Comparison of ENCODE assay signal across 1 cellular context in the genomic region with DNA sequence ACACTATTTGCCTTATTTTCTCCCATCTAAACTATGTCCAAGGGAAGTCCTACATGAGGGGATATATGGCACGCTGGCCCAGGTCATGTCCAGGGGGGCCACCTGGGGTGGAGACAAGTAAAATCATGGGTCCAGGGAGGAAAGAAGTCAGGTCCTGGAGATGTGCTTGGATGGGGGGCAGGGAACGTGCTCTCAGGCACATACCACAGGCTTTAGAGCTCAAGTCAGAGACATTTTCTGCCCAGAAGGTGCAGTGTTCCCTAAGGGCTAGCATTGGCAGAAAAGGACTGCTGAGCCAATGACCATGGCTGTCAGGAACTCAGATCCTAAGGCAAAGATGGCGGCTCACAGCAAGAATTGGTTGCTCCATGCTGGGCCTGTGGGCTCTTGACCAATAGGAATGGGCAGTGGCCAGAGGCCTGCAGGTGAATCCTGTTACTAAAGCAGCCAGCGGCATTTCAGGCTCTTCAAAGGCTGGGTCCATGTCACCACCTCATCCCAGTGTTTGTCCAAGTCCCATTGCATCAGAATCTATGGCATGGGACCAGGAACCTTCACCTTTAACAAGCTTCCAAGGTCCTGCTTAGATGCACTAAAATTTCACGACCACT.
TF ChIP-seq lines count a peak whose summit lies in the region.

No MANE protein-coding gene starts in this region.

TF ChIP-seq in HepG2, 621 proteins besides CTCF, POLR2A, EP300 and RAD21 (continued from another document and continues in another):
- TF ChIP-seq, protein P1, sequence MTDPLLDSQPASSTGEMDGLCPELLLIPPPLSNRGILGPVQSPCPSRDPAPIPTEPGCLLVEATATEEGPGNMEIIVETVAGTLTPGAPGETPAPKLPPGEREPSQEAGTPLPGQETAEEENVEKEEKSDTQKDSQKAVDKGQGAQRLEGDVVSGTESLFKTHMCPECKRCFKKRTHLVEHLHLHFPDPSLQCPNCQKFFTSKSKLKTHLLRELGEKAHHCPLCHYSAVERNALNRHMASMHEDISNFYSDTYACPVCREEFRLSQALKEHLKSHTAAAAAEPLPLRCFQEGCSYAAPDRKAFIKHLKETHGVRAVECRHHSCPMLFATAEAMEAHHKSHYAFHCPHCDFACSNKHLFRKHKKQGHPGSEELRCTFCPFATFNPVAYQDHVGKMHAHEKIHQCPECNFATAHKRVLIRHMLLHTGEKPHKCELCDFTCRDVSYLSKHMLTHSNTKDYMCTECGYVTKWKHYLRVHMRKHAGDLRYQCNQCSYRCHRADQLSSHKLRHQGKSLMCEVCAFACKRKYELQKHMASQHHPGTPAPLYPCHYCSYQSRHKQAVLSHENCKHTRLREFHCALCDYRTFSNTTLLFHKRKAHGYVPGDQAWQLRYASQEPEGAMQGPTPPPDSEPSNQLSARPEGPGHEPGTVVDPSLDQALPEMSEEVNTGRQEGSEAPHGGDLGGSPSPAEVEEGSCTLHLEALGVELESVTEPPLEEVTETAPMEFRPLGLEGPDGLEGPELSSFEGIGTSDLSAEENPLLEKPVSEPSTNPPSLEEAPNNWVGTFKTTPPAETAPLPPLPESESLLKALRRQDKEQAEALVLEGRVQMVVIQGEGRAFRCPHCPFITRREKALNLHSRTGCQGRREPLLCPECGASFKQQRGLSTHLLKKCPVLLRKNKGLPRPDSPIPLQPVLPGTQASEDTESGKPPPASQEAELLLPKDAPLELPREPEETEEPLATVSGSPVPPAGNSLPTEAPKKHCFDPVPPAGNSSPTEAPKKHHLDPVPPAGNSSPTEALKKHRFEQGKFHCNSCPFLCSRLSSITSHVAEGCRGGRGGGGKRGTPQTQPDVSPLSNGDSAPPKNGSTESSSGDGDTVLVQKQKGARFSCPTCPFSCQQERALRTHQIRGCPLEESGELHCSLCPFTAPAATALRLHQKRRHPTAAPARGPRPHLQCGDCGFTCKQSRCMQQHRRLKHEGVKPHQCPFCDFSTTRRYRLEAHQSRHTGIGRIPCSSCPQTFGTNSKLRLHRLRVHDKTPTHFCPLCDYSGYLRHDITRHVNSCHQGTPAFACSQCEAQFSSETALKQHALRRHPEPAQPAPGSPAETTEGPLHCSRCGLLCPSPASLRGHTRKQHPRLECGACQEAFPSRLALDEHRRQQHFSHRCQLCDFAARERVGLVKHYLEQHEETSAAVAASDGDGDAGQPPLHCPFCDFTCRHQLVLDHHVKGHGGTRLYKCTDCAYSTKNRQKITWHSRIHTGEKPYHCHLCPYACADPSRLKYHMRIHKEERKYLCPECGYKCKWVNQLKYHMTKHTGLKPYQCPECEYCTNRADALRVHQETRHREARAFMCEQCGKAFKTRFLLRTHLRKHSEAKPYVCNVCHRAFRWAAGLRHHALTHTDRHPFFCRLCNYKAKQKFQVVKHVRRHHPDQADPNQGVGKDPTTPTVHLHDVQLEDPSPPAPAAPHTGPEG (CRISPR knock-in tag; IDR thresholded peaks at IDR 0.05) = no peak
- TF ChIP-seq KDM2A (CRISPR knock-in tag; IDR thresholded peaks at IDR 0.05; ENCODE audit: borderline replicate concordance, low read depth) = no peak
- no peak for TF ChIP-seq ZNF136 (CRISPR knock-in tag; IDR thresholded peaks at IDR 0.05; ENCODE audit: low read depth)
- no peak for TF ChIP-seq TAF1 (CRISPR knock-in tag; IDR thresholded peaks at IDR 0.05)
- TF ChIP-seq, protein P2, sequence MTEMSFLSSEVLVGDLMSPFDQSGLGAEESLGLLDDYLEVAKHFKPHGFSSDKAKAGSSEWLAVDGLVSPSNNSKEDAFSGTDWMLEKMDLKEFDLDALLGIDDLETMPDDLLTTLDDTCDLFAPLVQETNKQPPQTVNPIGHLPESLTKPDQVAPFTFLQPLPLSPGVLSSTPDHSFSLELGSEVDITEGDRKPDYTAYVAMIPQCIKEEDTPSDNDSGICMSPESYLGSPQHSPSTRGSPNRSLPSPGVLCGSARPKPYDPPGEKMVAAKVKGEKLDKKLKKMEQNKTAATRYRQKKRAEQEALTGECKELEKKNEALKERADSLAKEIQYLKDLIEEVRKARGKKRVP (CRISPR knock-in tag; IDR thresholded peaks at IDR 0.05) = peak in 1 of 2 experiments; percentile 84; a peak in 2 of 4 replicates
- TF ChIP-seq, protein P3, sequence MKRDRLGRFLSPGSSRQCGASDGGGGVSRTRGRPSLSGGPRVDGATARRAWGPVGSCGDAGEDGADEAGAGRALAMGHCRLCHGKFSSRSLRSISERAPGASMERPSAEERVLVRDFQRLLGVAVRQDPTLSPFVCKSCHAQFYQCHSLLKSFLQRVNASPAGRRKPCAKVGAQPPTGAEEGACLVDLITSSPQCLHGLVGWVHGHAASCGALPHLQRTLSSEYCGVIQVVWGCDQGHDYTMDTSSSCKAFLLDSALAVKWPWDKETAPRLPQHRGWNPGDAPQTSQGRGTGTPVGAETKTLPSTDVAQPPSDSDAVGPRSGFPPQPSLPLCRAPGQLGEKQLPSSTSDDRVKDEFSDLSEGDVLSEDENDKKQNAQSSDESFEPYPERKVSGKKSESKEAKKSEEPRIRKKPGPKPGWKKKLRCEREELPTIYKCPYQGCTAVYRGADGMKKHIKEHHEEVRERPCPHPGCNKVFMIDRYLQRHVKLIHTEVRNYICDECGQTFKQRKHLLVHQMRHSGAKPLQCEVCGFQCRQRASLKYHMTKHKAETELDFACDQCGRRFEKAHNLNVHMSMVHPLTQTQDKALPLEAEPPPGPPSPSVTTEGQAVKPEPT (CRISPR knock-in tag; IDR thresholded peaks at IDR 0.05; ENCODE audit: low read depth) = no peak
- TF ChIP-seq, protein P4, sequence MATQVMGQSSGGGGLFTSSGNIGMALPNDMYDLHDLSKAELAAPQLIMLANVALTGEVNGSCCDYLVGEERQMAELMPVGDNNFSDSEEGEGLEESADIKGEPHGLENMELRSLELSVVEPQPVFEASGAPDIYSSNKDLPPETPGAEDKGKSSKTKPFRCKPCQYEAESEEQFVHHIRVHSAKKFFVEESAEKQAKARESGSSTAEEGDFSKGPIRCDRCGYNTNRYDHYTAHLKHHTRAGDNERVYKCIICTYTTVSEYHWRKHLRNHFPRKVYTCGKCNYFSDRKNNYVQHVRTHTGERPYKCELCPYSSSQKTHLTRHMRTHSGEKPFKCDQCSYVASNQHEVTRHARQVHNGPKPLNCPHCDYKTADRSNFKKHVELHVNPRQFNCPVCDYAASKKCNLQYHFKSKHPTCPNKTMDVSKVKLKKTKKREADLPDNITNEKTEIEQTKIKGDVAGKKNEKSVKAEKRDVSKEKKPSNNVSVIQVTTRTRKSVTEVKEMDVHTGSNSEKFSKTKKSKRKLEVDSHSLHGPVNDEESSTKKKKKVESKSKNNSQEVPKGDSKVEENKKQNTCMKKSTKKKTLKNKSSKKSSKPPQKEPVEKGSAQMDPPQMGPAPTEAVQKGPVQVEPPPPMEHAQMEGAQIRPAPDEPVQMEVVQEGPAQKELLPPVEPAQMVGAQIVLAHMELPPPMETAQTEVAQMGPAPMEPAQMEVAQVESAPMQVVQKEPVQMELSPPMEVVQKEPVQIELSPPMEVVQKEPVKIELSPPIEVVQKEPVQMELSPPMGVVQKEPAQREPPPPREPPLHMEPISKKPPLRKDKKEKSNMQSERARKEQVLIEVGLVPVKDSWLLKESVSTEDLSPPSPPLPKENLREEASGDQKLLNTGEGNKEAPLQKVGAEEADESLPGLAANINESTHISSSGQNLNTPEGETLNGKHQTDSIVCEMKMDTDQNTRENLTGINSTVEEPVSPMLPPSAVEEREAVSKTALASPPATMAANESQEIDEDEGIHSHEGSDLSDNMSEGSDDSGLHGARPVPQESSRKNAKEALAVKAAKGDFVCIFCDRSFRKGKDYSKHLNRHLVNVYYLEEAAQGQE (IDR thresholded peaks at IDR 0.05; ENCODE audit: borderline replicate concordance in 1 of 2, low read depth in 1 of 2, low read length in 2 of 2) = no peak
- TF ChIP-seq MED13 (CRISPR knock-in tag; IDR thresholded peaks at IDR 0.05) = no peak
- TF ChIP-seq NFE2L1 (CRISPR knock-in tag; IDR thresholded peaks at IDR 0.05; ENCODE audit: borderline replicate concordance) = no peak
- no peak for TF ChIP-seq HMG20B (CRISPR knock-in tag; conservative IDR thresholded peaks at IDR 0.05)
- no peak for TF ChIP-seq ETV6 (CRISPR knock-in tag; conservative IDR thresholded peaks at IDR 0.05)
- TF ChIP-seq EHMT2 (IDR thresholded peaks at IDR 0.05; ENCODE audit: borderline replicate concordance, low read depth, low read length) = no peak
- TF ChIP-seq, protein P5, sequence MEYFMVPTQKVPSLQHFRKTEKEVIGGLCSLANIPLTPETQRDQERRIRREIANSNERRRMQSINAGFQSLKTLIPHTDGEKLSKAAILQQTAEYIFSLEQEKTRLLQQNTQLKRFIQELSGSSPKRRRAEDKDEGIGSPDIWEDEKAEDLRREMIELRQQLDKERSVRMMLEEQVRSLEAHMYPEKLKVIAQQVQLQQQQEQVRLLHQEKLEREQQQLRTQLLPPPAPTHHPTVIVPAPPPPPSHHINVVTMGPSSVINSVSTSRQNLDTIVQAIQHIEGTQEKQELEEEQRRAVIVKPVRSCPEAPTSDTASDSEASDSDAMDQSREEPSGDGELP (IDR thresholded peaks at IDR 0.05; ENCODE audit: borderline replicate concordance, low read depth) = no peak
- peak; percentile 40; the same call in 1 of the 2 replicates for TF ChIP-seq ZNF644 (CRISPR knock-in tag; IDR thresholded peaks at IDR 0.05; ENCODE audit: low read depth)
- TF ChIP-seq YY1 (IDR thresholded peaks at IDR 0.05; ENCODE audit: insufficient read depth, insufficient replicate concordance, low read depth, low read length) = peak; percentile 45
- TF ChIP-seq, protein P6, sequence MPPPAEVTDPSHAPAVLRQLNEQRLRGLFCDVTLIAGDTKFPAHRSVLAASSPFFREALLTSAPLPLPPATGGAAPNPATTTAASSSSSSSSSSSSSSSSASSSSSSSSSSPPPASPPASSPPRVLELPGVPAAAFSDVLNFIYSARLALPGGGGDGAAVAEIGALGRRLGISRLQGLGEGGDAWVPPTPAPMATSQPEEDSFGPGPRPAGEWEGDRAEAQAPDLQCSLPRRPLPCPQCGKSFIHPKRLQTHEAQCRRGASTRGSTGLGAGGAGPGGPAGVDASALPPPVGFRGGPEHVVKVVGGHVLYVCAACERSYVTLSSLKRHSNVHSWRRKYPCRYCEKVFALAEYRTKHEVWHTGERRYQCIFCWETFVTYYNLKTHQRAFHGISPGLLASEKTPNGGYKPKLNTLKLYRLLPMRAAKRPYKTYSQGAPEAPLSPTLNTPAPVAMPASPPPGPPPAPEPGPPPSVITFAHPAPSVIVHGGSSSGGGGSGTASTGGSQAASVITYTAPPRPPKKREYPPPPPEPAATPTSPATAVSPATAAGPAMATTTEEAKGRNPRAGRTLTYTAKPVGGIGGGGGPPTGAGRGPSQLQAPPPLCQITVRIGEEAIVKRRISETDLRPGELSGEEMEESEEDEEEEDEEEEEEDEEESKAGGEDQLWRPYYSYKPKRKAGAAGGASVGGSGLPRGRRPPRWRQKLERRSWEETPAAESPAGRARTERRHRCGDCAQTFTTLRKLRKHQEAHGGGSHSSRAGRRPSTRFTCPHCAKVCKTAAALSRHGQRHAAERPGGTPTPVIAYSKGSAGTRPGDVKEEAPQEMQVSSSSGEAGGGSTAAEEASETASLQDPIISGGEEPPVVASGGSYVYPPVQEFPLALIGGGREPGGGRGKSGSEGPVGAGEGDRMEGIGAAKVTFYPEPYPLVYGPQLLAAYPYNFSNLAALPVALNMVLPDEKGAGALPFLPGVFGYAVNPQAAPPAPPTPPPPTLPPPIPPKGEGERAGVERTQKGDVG (CRISPR knock-in tag; IDR thresholded peaks at IDR 0.05; ENCODE audit: borderline replicate concordance) = no peak
- TF ChIP-seq CHD4 (IDR thresholded peaks at IDR 0.05; ENCODE audit: borderline replicate concordance, low read length) = no peak
- TF ChIP-seq SNRNP70 (IDR thresholded peaks at IDR 0.05; ENCODE audit: low read depth, low read length) = no peak
- no peak for TF ChIP-seq NFKB2 (CRISPR knock-in tag; IDR thresholded peaks at IDR 0.05; ENCODE audit: borderline replicate concordance)
- no peak for TF ChIP-seq KDM6A (CRISPR knock-in tag; IDR thresholded peaks at IDR 0.05; ENCODE audit: low read depth)
- TF ChIP-seq MEF2D (CRISPR knock-in tag; IDR thresholded peaks at IDR 0.05) = no peak
- no peak for TF ChIP-seq KAT7 (CRISPR knock-in tag; IDR thresholded peaks at IDR 0.05; ENCODE audit: borderline replicate concordance)
- peak; percentile 69; the same call in 1 of the 2 replicates for TF ChIP-seq CEBPB (IDR thresholded peaks at IDR 0.05; ENCODE audit: borderline replicate concordance, low read depth, low read length)
- TF ChIP-seq FOXA1 (IDR thresholded peaks at IDR 0.05) = no peak
- TF ChIP-seq FOXA1 (CRISPR knock-in tag; IDR thresholded peaks at IDR 0.05) = 0 out of 2 replicates have a peak, but pooled peaks have one; percentile 16
- no peak for TF ChIP-seq ZNF263 (CRISPR knock-in tag; IDR thresholded peaks at IDR 0.05)
- TF ChIP-seq TCF7L2 (IDR thresholded peaks at IDR 0.05; ENCODE audit: low read depth, low read length) = peak; percentile 45; the same call in 1 of the 2 replicates
- TF ChIP-seq, protein P7, sequence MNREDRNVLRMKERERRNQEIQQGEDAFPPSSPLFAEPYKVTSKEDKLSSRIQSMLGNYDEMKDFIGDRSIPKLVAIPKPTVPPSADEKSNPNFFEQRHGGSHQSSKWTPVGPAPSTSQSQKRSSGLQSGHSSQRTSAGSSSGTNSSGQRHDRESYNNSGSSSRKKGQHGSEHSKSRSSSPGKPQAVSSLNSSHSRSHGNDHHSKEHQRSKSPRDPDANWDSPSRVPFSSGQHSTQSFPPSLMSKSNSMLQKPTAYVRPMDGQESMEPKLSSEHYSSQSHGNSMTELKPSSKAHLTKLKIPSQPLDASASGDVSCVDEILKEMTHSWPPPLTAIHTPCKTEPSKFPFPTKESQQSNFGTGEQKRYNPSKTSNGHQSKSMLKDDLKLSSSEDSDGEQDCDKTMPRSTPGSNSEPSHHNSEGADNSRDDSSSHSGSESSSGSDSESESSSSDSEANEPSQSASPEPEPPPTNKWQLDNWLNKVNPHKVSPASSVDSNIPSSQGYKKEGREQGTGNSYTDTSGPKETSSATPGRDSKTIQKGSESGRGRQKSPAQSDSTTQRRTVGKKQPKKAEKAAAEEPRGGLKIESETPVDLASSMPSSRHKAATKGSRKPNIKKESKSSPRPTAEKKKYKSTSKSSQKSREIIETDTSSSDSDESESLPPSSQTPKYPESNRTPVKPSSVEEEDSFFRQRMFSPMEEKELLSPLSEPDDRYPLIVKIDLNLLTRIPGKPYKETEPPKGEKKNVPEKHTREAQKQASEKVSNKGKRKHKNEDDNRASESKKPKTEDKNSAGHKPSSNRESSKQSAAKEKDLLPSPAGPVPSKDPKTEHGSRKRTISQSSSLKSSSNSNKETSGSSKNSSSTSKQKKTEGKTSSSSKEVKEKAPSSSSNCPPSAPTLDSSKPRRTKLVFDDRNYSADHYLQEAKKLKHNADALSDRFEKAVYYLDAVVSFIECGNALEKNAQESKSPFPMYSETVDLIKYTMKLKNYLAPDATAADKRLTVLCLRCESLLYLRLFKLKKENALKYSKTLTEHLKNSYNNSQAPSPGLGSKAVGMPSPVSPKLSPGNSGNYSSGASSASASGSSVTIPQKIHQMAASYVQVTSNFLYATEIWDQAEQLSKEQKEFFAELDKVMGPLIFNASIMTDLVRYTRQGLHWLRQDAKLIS (CRISPR knock-in tag; IDR thresholded peaks at IDR 0.05) = no peak
